In genomic region chr3:109113361-109113760, GRCh38 we compare ENCODE assay signal across 25 cellular contexts. TPM values are rescaled to one million over a fixed set of nuclear protein-coding genes. Genes with fewer than 3 reads are reported as not detected.
A peak's percentile ranks its signal among the peaks of the same experiment; 100 is the strongest.
DNase-seq lines count a peak whose midpoint lies in the region; ATAC-seq, FAIRE-seq and TF ChIP-seq lines count a peak whose summit lies in the region.
"Had no signal": no experiment of that assay in that cellular context is flagged by ENCODE, and none has a peak within 500 bp of the region (broad histone marks: within the 10 kb centered on the region; RNA-seq: fewer than 3 reads in every experiment).

No MANE protein-coding gene starts in this region.

- TF ChIP-seq EP300 in stomach (IDR thresholded peaks at IDR 0.05) (no peak), sigmoid colon (IDR thresholded peaks at IDR 0.05) (no peak)

- H3K4me1 Mint-ChIP-seq in nephron progenitor cell = peaks cover 50% of the 10 kb centered on the region

- intact Hi-C loops in stomach (cut with DNase I; ENCODE audit: low total_unique reads) = no loop called here
- intact Hi-C loops in sigmoid colon (cut with DNase I) = no loop called here

- H3K27me3 ChIP-seq in small intestine (ENCODE audit: control insufficient read depth in 2 of 2, insufficient read depth in 2 of 2, low read length in 2 of 2) = no peaks in the 10 kb centered on the region
- no peaks in the 10 kb centered on the region for H3K27me3 ChIP-seq in stomach
- no peaks in the 10 kb centered on the region for H3K27me3 ChIP-seq in sigmoid colon
- H3K27me3 ChIP-seq: BLaER1 treated with 17β-estradiol and CSF1 and Interleukin-3, amounts not matched to agents 10 nM and 100 nM had no signal

- no peak for TF ChIP-seq CTCF in nephron progenitor cell (IDR thresholded peaks at IDR 0.05)
- no peak for TF ChIP-seq CTCF in stomach (IDR thresholded peaks at IDR 0.05)
- TF ChIP-seq CTCF in sigmoid colon (IDR thresholded peaks at IDR 0.05) = no peak

- H3K4me1 ChIP-seq in mesodermal cell (ENCODE audit: control insufficient read depth, insufficient read depth, low read length, poor library complexity, severe bottlenecking) (no peaks in the 10 kb centered on the region), small intestine (ENCODE audit: control insufficient read depth in 2 of 2, insufficient read depth in 1 of 2, low read depth in 1 of 2, low read length in 1 of 2) (peaks cover 0 to 1% of the 10 kb centered on the region in 2 donors), stomach (no peaks in the 10 kb centered on the region), sigmoid colon (no peaks in the 10 kb centered on the region)
- H3K4me1 ChIP-seq: BLaER1 treated with 17β-estradiol and CSF1 and Interleukin-3, amounts not matched to agents 10 nM and 100 nM; Caco-2 had no signal

- DNase-seq in islet precursor cell (peak; percentile 60), nephron progenitor cell (no peak), small intestine (peak; percentile 34), NCI-H82 (lab: John Stamatoyannopoulos, UW) (no peak), stomach (no peak), sigmoid colon (no peak)
- DNase-seq: 8988T; ACHN; Caco-2; Calu3; CD4-positive, alpha-beta T cell; CD8-positive, alpha-beta T cell; DMS79 treated with DMSO at 0.1 percent for 48 hours; GF-D8 had no signal

- peaks cover 8% of the 10 kb centered on the region for H3K9me3 Mint-ChIP-seq in nephron progenitor cell
- H3K9me3 Mint-ChIP-seq: CD4-positive, alpha-beta T cell; CD8-positive, alpha-beta T cell had no signal

- H3K36me3 ChIP-seq in mesodermal cell (ENCODE audit: control insufficient read depth, insufficient read depth, low read length) (no peaks in the 10 kb centered on the region), small intestine (ENCODE audit: control insufficient read depth in 2 of 2, insufficient read depth in 2 of 2, low read length in 2 of 2) (no peaks in the 10 kb centered on the region), stomach (no peaks in the 10 kb centered on the region), sigmoid colon (no peaks in the 10 kb centered on the region)
- H3K36me3 ChIP-seq: BLaER1 treated with 17β-estradiol and CSF1 and Interleukin-3, amounts not matched to agents 10 nM and 100 nM had no signal

- H3K9me3 ChIP-seq in mesodermal cell (ENCODE audit: control insufficient read depth, low read length) = no peaks in the 10 kb centered on the region
- no peaks in the 10 kb centered on the region for H3K9me3 ChIP-seq in small intestine (ENCODE audit: control insufficient read depth, low read depth)
- H3K9me3 ChIP-seq in stomach = no peaks in the 10 kb centered on the region
- no peaks in the 10 kb centered on the region for H3K9me3 ChIP-seq in sigmoid colon
- H3K9me3 ChIP-seq: Caco-2 had no signal

- TF ChIP-seq POLR2A in stomach (IDR thresholded peaks at IDR 0.05) (no peak), sigmoid colon (IDR thresholded peaks at IDR 0.05) (no peak)

- H3K27ac Mint-ChIP-seq in nephron progenitor cell = peak overlapping the region; percentile 8
- H3K27ac Mint-ChIP-seq: CD4-positive, alpha-beta T cell; CD8-positive, alpha-beta T cell had no signal

- H3K4me3 ChIP-seq in mesodermal cell (ENCODE audit: extremely low read depth, insufficient read depth, low read length, poor library complexity, severe bottlenecking) (no peak overlapping the region), small intestine (ENCODE audit: low read depth in 1 of 2, low read length in 2 of 2) (no peak overlapping the region), stomach (no peak overlapping the region), sigmoid colon (no peak overlapping the region)
- H3K4me3 ChIP-seq: BLaER1 treated with 17β-estradiol and CSF1 and Interleukin-3, amounts not matched to agents 10 nM and 100 nM had no signal

- FAIRE-seq in small intestine (lab: Jason Lieb, UNC) = no peak
- FAIRE-seq: A204.1, G401.6, GM12891, GM19239 had no signal

- 100% methylated on average over 1 of the region's 3 CpGs; no CpG with 5 or more reads in 1 of the 2 experiments for WGBS in mesodermal cell (ENCODE audit: insufficient coverage in 2 of 2), 2 experiments
- 18 to 42% (median 30%) methylated on average over 3 of the region's 3 CpGs for WGBS in small intestine, 3 donors
- WGBS in stomach, 5 donors = 51 to 66% (median 58%) methylated on average over 3 of the region's 3 CpGs
- 34 to 66% methylated on average over 3 of the region's 3 CpGs for WGBS in sigmoid colon, 2 donors

- no peak for ATAC-seq in HG02981 (IDR thresholded peaks at IDR 0.05; ENCODE audit: unreplicated experiment)
- ATAC-seq: CD8-positive, alpha-beta T cell had no signal

- H3K27me3 Mint-ChIP-seq in nephron progenitor cell (ENCODE audit: low read depth, poor library complexity) = peaks cover 4% of the 10 kb centered on the region
- H3K27me3 Mint-ChIP-seq: CD4-positive, alpha-beta T cell had no signal

- H3K27ac ChIP-seq in mesodermal cell (ENCODE audit: low read depth, low read length, severe bottlenecking) (peak overlapping the region; percentile 8), small intestine (ENCODE audit: low read depth in 1 of 2, low read length in 1 of 2) (peak overlapping the region in 1 of 2 donors; percentile 12), stomach (no peak overlapping the region), sigmoid colon (no peak overlapping the region)
- H3K27ac ChIP-seq: BLaER1 treated with 17β-estradiol and CSF1 and Interleukin-3, amounts not matched to agents 10 nM and 100 nM; C4-2B had no signal

- no peak overlapping the region for H3K4me3 Mint-ChIP-seq in nephron progenitor cell
- H3K4me3 Mint-ChIP-seq: CD4-positive, alpha-beta T cell; CD8-positive, alpha-beta T cell had no signal

- H3K36me3 Mint-ChIP-seq in nephron progenitor cell (ENCODE audit: low read depth) = no peaks in the 10 kb centered on the region
- H3K36me3 Mint-ChIP-seq: CD8-positive, alpha-beta T cell had no signal

RNA-seq across cellular contexts. Expression of gene MORC1, which starts 4.6 kb away (rescaled TPM):
- not detected for polyA plus RNA-seq in mesodermal cell (2013, experiment 1 of 2)
- polyA plus RNA-seq in mesodermal cell (2013, experiment 2 of 2) = 0.10 TPM
- polyA plus RNA-seq in small intestine (not detected), stomach (not detected), sigmoid colon (under 1 TPM in 1 of 3 donors, not detected in 2; 0.03 TPM)
- total RNA-seq in stomach (not detected), sigmoid colon (not detected)
- total RNA-seq: Caco-2; Calu3; CD4-positive, alpha-beta T cell; CD8-positive, alpha-beta T cell had no signal
- polyA plus RNA-seq: AG04450, BJ had no signal

RNA-seq across cellular contexts. Expression of gene C3orf85, which starts 23.2 kb away (rescaled TPM):
- not detected for polyA plus RNA-seq in mesodermal cell (2013, experiment 1 of 2)
- not detected for polyA plus RNA-seq in mesodermal cell (2013, experiment 2 of 2)
- 100 to 1,000 TPM in 2 of 3 donors, 10 to 100 TPM in 1; 10.3 to 131 (median 121) TPM for polyA plus RNA-seq in small intestine
- total RNA-seq in stomach = under 1 TPM in 1 of 5 donors, not detected in 4; 0.55 TPM
- polyA plus RNA-seq in stomach = not detected
- not detected for total RNA-seq in sigmoid colon
- 10 to 100 TPM in 2 of 3 donors, 1 to 10 TPM in 1; 5.1 to 36.5 (median 18.6) TPM for polyA plus RNA-seq in sigmoid colon
- total RNA-seq: A673; Calu3; CD4-positive, alpha-beta T cell; CD8-positive, alpha-beta T cell had no signal
- polyA plus RNA-seq: AG04450, BJ had no signal

Comparison
In these comparisons a context has a peak if more than half of its experiments do, and no peak if none do; other contexts are left out.
1. DNase-seq: peak in islet precursor cell (single experiment) and small intestine (single experiment); none in nephron progenitor cell (single experiment), NCI-H82 (single experiment), stomach (single experiment) and sigmoid colon (single experiment).
2. RNA of gene C3orf85, which starts 23.2 kb away (polyA plus RNA-seq): 10.3 to 131 TPM in small intestine and 5.1 to 36.5 TPM in sigmoid colon; not detected in stomach; every median in the first group is over 4 times any median in the second.